ENCODE assay signal across 8 cellular contexts in genomic region chr15:74099963-74100733, GRCh38. TPM values are rescaled to one million over a fixed set of nuclear protein-coding genes. Genes with fewer than 3 reads are reported as not detected.
DNase-seq lines count a peak whose midpoint lies in the region; ATAC-seq and TF ChIP-seq lines count a peak whose summit lies in the region.
"Not testable (repeated sequence)": the region's sequence is repeated elsewhere in the genome, so short reads cannot be mapped to it uniquely, and the experiment has no call there.

No MANE protein-coding gene starts in this region.

- BruUV-seq in mammary epithelial cell (replicated peaks; lab: Mats Ljungman, UMichigan) = TSS peak; percentile 65

- not testable (repeated sequence) for H3K4me1 ChIP-seq in HUES48 (ENCODE audit: control insufficient read depth, insufficient read depth, low read length); mammary epithelial cell (ENCODE audit: insufficient read depth, low read length); right cardiac atrium (ENCODE audit: control insufficient read depth, insufficient read depth, low read length)

- H2AFZ ChIP-seq in mammary epithelial cell (ENCODE audit: low read depth, low read length) = peak overlapping the region; percentile 92

- not testable (repeated sequence) for TF ChIP-seq CTCF in mammary epithelial cell (conservative IDR thresholded peaks at IDR 0.05 in 1 of 2, IDR thresholded peaks at IDR 0.05 in 1 of 2; ENCODE audit: extremely low read depth in 1 of 2, insufficient read depth in 1 of 2, low read depth in 1 of 2, low read length in 2 of 2)

- H4K20me1 ChIP-seq in mammary epithelial cell (ENCODE audit: insufficient read depth, low read length) = not testable (repeated sequence)

- intact Hi-C loops in mammary epithelial cell (cut with micrococcal nuclease); right cardiac atrium (cut with DNase I): not testable (repeated sequence)

- H3K36me3 ChIP-seq in HUES48 (ENCODE audit: control insufficient read depth, insufficient read depth, low read length); mammary epithelial cell (ENCODE audit: insufficient read depth, low read length): not testable (repeated sequence)

- peak overlapping the region; percentile 77 for H3K4me2 ChIP-seq in mammary epithelial cell (ENCODE audit: insufficient read depth, low read depth, low read length)

- DNase-seq in Caki2 (ENCODE audit: low read depth) (peak; percentile 91), mammary epithelial cell (peak; percentile 85), right cardiac atrium (peak; percentile 91 to 96 (median 96)), non-pigmented ciliary epithelial cell (ENCODE audit: low read depth) (peak; percentile 60)
- DNase-seq in activated CD4-positive, alpha-beta T cell treated with anti-CD3 and anti-CD28 coated beads for 48 hours = peak; percentile 87
- DNase-seq in stimulated activated CD8-positive, alpha-beta memory T cell treated with anti-CD3 and anti-CD28 coated beads, Interleukin-4, amount 100 ng/mL, for 4 hours (ENCODE audit: low read depth in 2 of 2, low spot score in 1 of 2) = peak; percentile 19 to 49

- peak overlapping the region; percentile 20 for H3K27ac ChIP-seq in HUES48 (ENCODE audit: low read depth, low read length)
- H3K27ac ChIP-seq in mammary epithelial cell (ENCODE audit: insufficient read depth, low read depth, low read length) = not testable (repeated sequence)
- peak overlapping the region; percentile 75 for H3K27ac ChIP-seq in right cardiac atrium (ENCODE audit: low read length)

- CTCF ChIA-PET in mammary epithelial cell (lab: Charles Lee; ENCODE audit: low non-redundant PET) = not testable (repeated sequence)

- H3K9ac ChIP-seq in HUES48 (ENCODE audit: low read depth, low read length); mammary epithelial cell (ENCODE audit: insufficient read depth, low read length): not testable (repeated sequence)

- WGBS in mammary epithelial cell (ENCODE audit: low coverage, missing lambda C conversion rate) = 6% methylated on average over 7 of the region's 45 CpGs
- 4% methylated on average over 35 of the region's 45 CpGs for WGBS in right cardiac atrium

- H3K9me3 ChIP-seq in HUES48 (ENCODE audit: control insufficient read depth, insufficient read depth, low read length); mammary epithelial cell (replicated peaks; ENCODE audit: insufficient read depth, low read length); right cardiac atrium (ENCODE audit: control insufficient read depth, low read length): not testable (repeated sequence)

- in situ Hi-C loops in Caki2 (cut with HindIII; ENCODE audit: low pct_unique_long_range_greater_than_20kb, low sequenced_read_pairs); mammary epithelial cell (cut with MboI; ENCODE audit: low sequenced_read_pairs in 2 of 2): not testable (repeated sequence)

- H3K4me3 ChIP-seq in HUES48 (ENCODE audit: low read depth, low read length) (peak overlapping the region; percentile 49), mammary epithelial cell (replicated peaks in 1 of 3; ENCODE audit: insufficient read depth in 1 of 3, low read depth in 2 of 3, low read length in 3 of 3) (peak overlapping the region in 2 of 3 experiments; percentile 38 to 49), right cardiac atrium (ENCODE audit: low read length) (peak overlapping the region; percentile 40)

- ATAC-seq in GM21529 (IDR thresholded peaks at IDR 0.05; ENCODE audit: unreplicated experiment) (peak; percentile 95), right cardiac atrium (peak; percentile 97)

- not testable (repeated sequence) for H3K79me2 ChIP-seq in mammary epithelial cell (ENCODE audit: insufficient read depth, low read length)

- not testable (repeated sequence) for H3K27me3 ChIP-seq in HUES48 (ENCODE audit: control insufficient read depth, insufficient read depth, low read length); mammary epithelial cell (ENCODE audit: insufficient read depth, low read length); right cardiac atrium (ENCODE audit: control insufficient read depth, insufficient read depth)

- dilution Hi-C loops in mammary epithelial cell (cut with HindIII; ENCODE audit: low sequenced_read_pairs) = not testable (repeated sequence)

RNA-seq across cellular contexts. Expression of gene GOLGA6A, which starts 17.8 kb away (rescaled TPM):
- total RNA-seq in Caki2 (2014; rRNA removed; shearing (Covaris generic); ENCODE audit: low replicate concordance) = 1.0 TPM in 1 of 2 replicates, not detected in the other
- total RNA-seq in mammary epithelial cell (not detected), right cardiac atrium (not detected)
- polyA plus RNA-seq in mammary epithelial cell (not detected), right cardiac atrium (not detected)
- polyA minus RNA-seq in mammary epithelial cell = not detected

RNA-seq across cellular contexts. Expression of gene ISLR2, which starts 30.2 kb away (rescaled TPM):
- 0.23 and 1.4 TPM in 2 replicates for total RNA-seq in Caki2 (2014; rRNA removed; shearing (Covaris generic); ENCODE audit: low replicate concordance)
- total RNA-seq in mammary epithelial cell (under 1 TPM in 1 of 2 donors, not detected in 1; under 0.01 TPM), right cardiac atrium (1 to 10 TPM in 2 of 4 donors, under 1 TPM in 2; 0.71 to 2.8 (median 1.7) TPM)
- polyA plus RNA-seq in mammary epithelial cell (not detected), right cardiac atrium (2.1 TPM)
- not detected for polyA minus RNA-seq in mammary epithelial cell

Comparison
In these comparisons a context has a peak if more than half of its experiments do, and no peak if none do; other contexts are left out.
1. DNase-seq: peak in every context shown above with its lines; median percentile 96 in right cardiac atrium; 91 in Caki2; 87 in activated CD4-positive, alpha-beta T cell treated with anti-CD3 and anti-CD28 coated beads for 48 hours; 85 in mammary epithelial cell; 60 in non-pigmented ciliary epithelial cell; 34 in stimulated activated CD8-positive, alpha-beta memory T cell treated with anti-CD3 and anti-CD28 coated beads, Interleukin-4, amount 100 ng/mL, for 4 hours.